ENCODE assay signal across 27 cellular contexts in genomic region chr1:157399343-157399983, GRCh38.
A peak's percentile ranks its signal among the peaks of the same experiment; 100 is the strongest.
DNase-seq lines count a peak whose midpoint lies in the region; ATAC-seq, FAIRE-seq and TF ChIP-seq lines count a peak whose summit lies in the region.
"Had no signal": no experiment of that assay in that cellular context is flagged by ENCODE, and none has a peak within 500 bp of the region (broad histone marks: within the 10 kb centered on the region; RNA-seq: fewer than 3 reads in every experiment).

No MANE protein-coding gene starts in this region.

- in situ Hi-C loops in mammary epithelial cell (cut with MboI; ENCODE audit: low sequenced_read_pairs in 2 of 2): loop anchor here in 1 of 2 donors (25.0 kb wide), 1 partner anchor 212 kb away; no protein-coding TSS in a partner anchor
- in situ Hi-C loops in GM12878 (cut with MboI): no loop called here

- H3K9ac ChIP-seq in mammary epithelial cell (ENCODE audit: insufficient read depth, low read length) (no peak overlapping the region), GM12878 (ENCODE audit: control insufficient read depth, insufficient read depth, low read length) (no peak overlapping the region)

- peaks cover 29% of the 10 kb centered on the region for H3K4me1 Mint-ChIP-seq in MCF 10A (ENCODE audit: insufficient read depth, unreplicated experiment)
- H3K4me1 Mint-ChIP-seq: T-helper 17 cell had no signal

- no peak overlapping the region for H3K27ac ChIP-seq in mammary epithelial cell (ENCODE audit: insufficient read depth, low read depth, low read length)
- H3K27ac ChIP-seq in GM12878 (ENCODE audit: control insufficient read depth, insufficient read depth): no peak overlapping the region
- H3K27ac ChIP-seq: breast epithelium, heart right ventricle, Peyer's patch, SJSA1, stomach, transverse colon, WERI-Rb-1 had no signal

- H2AFZ ChIP-seq in mammary epithelial cell (ENCODE audit: low read depth, low read length) (no peak overlapping the region), GM12878 (ENCODE audit: control insufficient read depth, low read depth, low read length) (no peak overlapping the region)

- no peak for FAIRE-seq in GM12878 (lab: Jason Lieb, UNC)
- FAIRE-seq: small intestine had no signal

- TF ChIP-seq POLR2A in GM12878 (IDR thresholded peaks at IDR 0.05; ENCODE audit: low read depth, low read length): no peak

- no peak overlapping the region for H3K4me3 ChIP-seq in mammary epithelial cell (replicated peaks in 1 of 3; ENCODE audit: insufficient read depth in 1 of 3, low read depth in 2 of 3, low read length in 3 of 3)
- no peak overlapping the region for H3K4me3 ChIP-seq in GM12878
- H3K4me3 ChIP-seq in H7 (ENCODE audit: insufficient read depth, low read depth, low read length): no peak overlapping the region
- H3K4me3 ChIP-seq: breast epithelium, heart right ventricle, Peyer's patch, SJSA1, stomach, transverse colon had no signal

- ATAC-seq in HG03066 (IDR thresholded peaks at IDR 0.05; ENCODE audit: low read depth, unreplicated experiment): peak; percentile 13
- ATAC-seq in GM12878: peak; percentile 51
- ATAC-seq in HG03159 (IDR thresholded peaks at IDR 0.05; ENCODE audit: unreplicated experiment): no peak
- ATAC-seq: heart right ventricle, left ventricle myocardium superior, T-helper 17 cell had no signal

- H3K36me3 Mint-ChIP-seq in MCF 10A (ENCODE audit: insufficient read depth, unreplicated experiment): no peaks in the 10 kb centered on the region
- H3K36me3 Mint-ChIP-seq: IgD-negative memory B cell had no signal

- H3K4me1 ChIP-seq in mammary epithelial cell (ENCODE audit: insufficient read depth, low read length) (no peaks in the 10 kb centered on the region), GM12878 (ENCODE audit: control insufficient read depth, insufficient read depth, low read length) (peaks cover 27% of the 10 kb centered on the region)
- H3K4me1 ChIP-seq: BE2C, breast epithelium, Peyer's patch, SJSA1 had no signal

- dilution Hi-C loops in mammary epithelial cell (cut with HindIII; ENCODE audit: low sequenced_read_pairs): no loop called here

- no peaks in the 10 kb centered on the region for H4K20me1 ChIP-seq in mammary epithelial cell (ENCODE audit: insufficient read depth, low read length)
- H4K20me1 ChIP-seq in GM12878 (ENCODE audit: control insufficient read depth, insufficient read depth): no peaks in the 10 kb centered on the region; the same call in 1 of the 2 replicates

- H3K27me3 ChIP-seq in mammary epithelial cell (ENCODE audit: insufficient read depth, low read length) (no peaks in the 10 kb centered on the region), GM12878 (replicated peaks in 1 of 2; ENCODE audit: control insufficient read depth in 2 of 2, insufficient read depth in 2 of 2, low read length in 1 of 2) (peaks cover 0 to 7% of the 10 kb centered on the region in 2 experiments; a peak in 1 of 4 replicates), H7 (ENCODE audit: control insufficient read depth, insufficient read depth, low read length) (no peaks in the 10 kb centered on the region)
- H3K27me3 ChIP-seq: breast epithelium, Peyer's patch, transverse colon had no signal

- H3K9me3 ChIP-seq in mammary epithelial cell (replicated peaks; ENCODE audit: insufficient read depth, low read length) (no peaks in the 10 kb centered on the region), GM12878 (replicated peaks; ENCODE audit: control insufficient read depth, insufficient read depth, low read length) (no peaks in the 10 kb centered on the region; the same call in 2 of the 3 replicates)
- H3K9me3 ChIP-seq: BE2C, breast epithelium, Peyer's patch, SJSA1, stomach, transverse colon had no signal

- H3K36me3 ChIP-seq in mammary epithelial cell (ENCODE audit: insufficient read depth, low read length) (no peaks in the 10 kb centered on the region), GM12878 (ENCODE audit: control insufficient read depth in 2 of 2, insufficient read depth in 2 of 2, low read length in 1 of 2) (no peaks in the 10 kb centered on the region), H7 (replicated peaks; ENCODE audit: control insufficient read depth, insufficient read depth, low read length) (no peaks in the 10 kb centered on the region)
- H3K36me3 ChIP-seq: BE2C, breast epithelium, heart right ventricle, Peyer's patch, SJSA1, stomach, transverse colon, WERI-Rb-1 had no signal

- DNase-seq in MCF 10A (ENCODE audit: unreplicated experiment) (peak; percentile 47), mammary epithelial cell (no peak), GM12878 (ENCODE audit: low read depth, low spot score) (no peak), NCI-H510A (lab: John Stamatoyannopoulos, UW) (no peak), H7 (no peak)
- no peak for DNase-seq in effector CD4-positive, alpha-beta T cell
- DNase-seq: 8988T; activated CD8-positive, alpha-beta memory T cell treated with anti-CD3 and anti-CD28 coated beads, Interleukin-2, amount 50 U/mL, for 48 hours; BE2C; dermis blood vessel endothelial cell; DND-41; HCEC 1CT; heart right ventricle; left ventricle myocardium superior; NCI-H1930; Peyer's patch; stimulated activated CD4-positive, alpha-beta T cell treated with anti-CD3 and anti-CD28 coated beads, Interleukin-2, amount 100 ng/mL, for 48 hours; stomach; T-helper 17 cell; transverse colon; WERI-Rb-1 had no signal

- RAD21 ChIA-PET in GM12878 (lab: Charles Lee; ENCODE audit: unreplicated experiment): interaction anchor here (0.9 to 4.9 kb wide), 10 partner anchors 10 to 181 kb away, joined by 3 to 50 read pairs (median 4); no protein-coding TSS in a partner anchor

- no peaks in the 10 kb centered on the region for H3K27me3 Mint-ChIP-seq in MCF 10A (ENCODE audit: insufficient read depth, unreplicated experiment)

- intact Hi-C loops in MCF 10A (cut with micrococcal nuclease): no loop called here
- intact Hi-C loops in mammary epithelial cell (cut with micrococcal nuclease): no loop called here
- intact Hi-C loops in GM12878 (cut with micrococcal nuclease; ENCODE audit: unreplicated experiment): no loop called here

- TF ChIP-seq CTCF in MCF 10A (IDR thresholded peaks at IDR 0.05; ENCODE audit: unreplicated experiment) (no peak), mammary epithelial cell (conservative IDR thresholded peaks at IDR 0.05 in 1 of 2, IDR thresholded peaks at IDR 0.05 in 1 of 2; ENCODE audit: extremely low read depth in 1 of 2, insufficient read depth in 1 of 2, low read depth in 1 of 2, low read length in 2 of 2) (no peak), GM12878 (IDR thresholded peaks at IDR 0.05 in 2 of 3, conservative IDR thresholded peaks at IDR 0.05 in 1 of 3; ENCODE audit: control insufficient read depth in 2 of 3, extremely low read depth in 1 of 3, insufficient read depth in 1 of 3, low read depth in 3 of 3, low read length in 3 of 3) (no peak)

- BruUV-seq in MCF 10A (replicated peaks; lab: Mats Ljungman, UMichigan) (no TSS peak), mammary epithelial cell (replicated peaks; lab: Mats Ljungman, UMichigan) (no TSS peak), GM12878 (replicated peaks; lab: Mats Ljungman, UMichigan) (no TSS peak)

- H3K9me3 Mint-ChIP-seq in MCF 10A (ENCODE audit: unreplicated experiment): no peaks in the 10 kb centered on the region

- peak overlapping the region; percentile 78 for H3K27ac Mint-ChIP-seq in MCF 10A (ENCODE audit: low read depth, unreplicated experiment)
- H3K27ac Mint-ChIP-seq: IgD-negative memory B cell, T-helper 17 cell had no signal

- CTCF ChIA-PET in MCF 10A (lab: Yijun Ruan, JAX): interaction anchor here (1.0 to 1.2 kb wide), 3 partner anchors 20 to 159 kb away, joined by 3 to 4 read pairs (median 3); no protein-coding TSS in a partner anchor
- CTCF ChIA-PET in mammary epithelial cell (lab: Charles Lee; ENCODE audit: low non-redundant PET): no interaction called here
- CTCF ChIA-PET in GM12878 (lab: Yijun Ruan, JAX): interaction anchor here (0.6 to 4.9 kb wide), 14 partner anchors 9 to 386 kb away, joined by 3 to 31 read pairs (median 4); no protein-coding TSS in a partner anchor

- no peak overlapping the region for H3K4me2 ChIP-seq in mammary epithelial cell (ENCODE audit: insufficient read depth, low read depth, low read length)
- H3K4me2 ChIP-seq in GM12878 (ENCODE audit: control insufficient read depth, insufficient read depth): no peak overlapping the region

- no peaks in the 10 kb centered on the region for H3K79me2 ChIP-seq in mammary epithelial cell (ENCODE audit: insufficient read depth, low read length)
- no peaks in the 10 kb centered on the region for H3K79me2 ChIP-seq in GM12878 (ENCODE audit: control insufficient read depth, insufficient read depth, low read length)

- no peak for TF ChIP-seq RAD21 in GM12878 (IDR thresholded peaks at IDR 0.05; ENCODE audit: insufficient read depth, low read depth, low read length)

- WGBS in mammary epithelial cell (ENCODE audit: low coverage, missing lambda C conversion rate): 18% methylated on average over 3 of the region's 3 CpGs
- WGBS in GM12878 (ENCODE audit: insufficient coverage, insufficient replicate concordance, low lambda C conversion rate, missing lambda C conversion rate): 0% methylated on average over 3 of the region's 3 CpGs

- POLR2A ChIA-PET in MCF 10A (lab: Yijun Ruan, JAX): no interaction called here
- POLR2A ChIA-PET in GM12878 (lab: Charles Lee): interaction anchor here (1.0 kb wide), 1 partner anchor 12 kb away, joined by 5 read pairs; no protein-coding TSS in a partner anchor

- SMC1A ChIA-PET in GM12878 (lab: Charles Lee; ENCODE audit: uncharacterized antibody, unreplicated experiment): interaction anchor here (0.8 to 11.0 kb wide), 8 partner anchors 17 to 197 kb away, joined by 3 to 134 read pairs (median 4); no protein-coding TSS in a partner anchor

- no peak overlapping the region for H3K4me3 Mint-ChIP-seq in MCF 10A (ENCODE audit: unreplicated experiment)
- H3K4me3 Mint-ChIP-seq: IgD-negative memory B cell, T-helper 17 cell had no signal

- peak in 1 of 2 experiments; percentile 27; a peak in 2 of 4 replicates for TF ChIP-seq EP300 in GM12878 (IDR thresholded peaks at IDR 0.05; ENCODE audit: borderline replicate concordance in 1 of 2, control insufficient read depth in 1 of 2, low read depth in 2 of 2, low read length in 2 of 2)

TF ChIP-seq in GM12878, 131 proteins besides CTCF, POLR2A, EP300 and RAD21 (continues in another document):
- TF ChIP-seq RUNX3 (IDR thresholded peaks at IDR 0.05; ENCODE audit: low read length) (no peak), RBBP5 (conservative IDR thresholded peaks at IDR 0.05) (no peak), ZNF217 (IDR thresholded peaks at IDR 0.05) (no peak), ZNF274 (IDR thresholded peaks at IDR 0.05; ENCODE audit: insufficient read depth, insufficient read length) (no peak), NRF1 (conservative IDR thresholded peaks at IDR 0.05; ENCODE audit: low read depth, low read length) (no peak), GATAD2B (conservative IDR thresholded peaks at IDR 0.05; ENCODE audit: low read depth) (no peak)
